1 cellular context compared by ENCODE assay signal in genomic region chr17:57948555-57949420, GRCh38.
A peak's percentile ranks its signal among the peaks of the same experiment; 100 is the strongest.
TF ChIP-seq lines count a peak whose summit lies in the region.

No MANE protein-coding gene starts in this region.

TF ChIP-seq in K562, 482 proteins besides CTCF, POLR2A, EP300 and RAD21 (continued from another document and continues in another):
- TF ChIP-seq ZBTB33 (CRISPR knock-in tag; IDR thresholded peaks at IDR 0.05) (no peak), ZNF707 (CRISPR knock-in tag; conservative IDR thresholded peaks at IDR 0.05) (no peak), TFAM (CRISPR knock-in tag; conservative IDR thresholded peaks at IDR 0.05) (no peak), ZNF140 (CRISPR knock-in tag; IDR thresholded peaks at IDR 0.05) (no peak), KDM1A (IDR thresholded peaks at IDR 0.05) (no peak), FOXK2 (conservative IDR thresholded peaks at IDR 0.05 in 1 of 2, IDR thresholded peaks at IDR 0.05 in 1 of 2; ENCODE audit: low read depth in 2 of 2) (no peak), DNMT1 (IDR thresholded peaks at IDR 0.05) (no peak), ARID4B (CRISPR knock-in tag; IDR thresholded peaks at IDR 0.05) (no peak), CTBP1 (IDR thresholded peaks at IDR 0.05; ENCODE audit: borderline replicate concordance) (0 out of 2 replicates have a peak, but pooled peaks have one; percentile 16), SMAD2 (IDR thresholded peaks at IDR 0.05; ENCODE audit: low read depth, low read length) (no peak), ETV1 (tag; conservative IDR thresholded peaks at IDR 0.05; ENCODE audit: low read depth) (no peak), HIVEP1 (CRISPR knock-in tag; IDR thresholded peaks at IDR 0.05) (no peak), KLF16 (IDR thresholded peaks at IDR 0.05) (no peak), NKRF (IDR thresholded peaks at IDR 0.05; ENCODE audit: borderline replicate concordance) (no peak), FOXJ3 (CRISPR knock-in tag; IDR thresholded peaks at IDR 0.05) (no peak), CTCFL (IDR thresholded peaks at IDR 0.05; ENCODE audit: borderline replicate concordance, insufficient read depth, low read depth, low read length, poor library complexity, severe bottlenecking) (no peak), TAL1 (IDR thresholded peaks at IDR 0.05) (no peak), FOSL1 (tag; conservative IDR thresholded peaks at IDR 0.05) (peak; percentile 77), ZFP91 (CRISPR knock-in tag; IDR thresholded peaks at IDR 0.05) (no peak), ZKSCAN3 (CRISPR knock-in tag; IDR thresholded peaks at IDR 0.05) (no peak), GATAD2B (IDR thresholded peaks at IDR 0.05; ENCODE audit: borderline replicate concordance) (no peak), BRCA1 (IDR thresholded peaks at IDR 0.05) (no peak), BRCA1 (CRISPR knock-in tag; IDR thresholded peaks at IDR 0.05) (no peak), SRF (CRISPR knock-in tag; IDR thresholded peaks at IDR 0.05) (no peak), STAT6 (CRISPR knock-in tag; IDR thresholded peaks at IDR 0.05) (no peak), BCOR (IDR thresholded peaks at IDR 0.05) (no peak), ZNF253 (CRISPR knock-in tag; conservative IDR thresholded peaks at IDR 0.05) (no peak), GTF2A2 (tag; IDR thresholded peaks at IDR 0.05) (no peak), RBM39 (optimal IDR thresholded peaks at IDR 0.05; ENCODE audit: low read depth, low read length) (no peak), PBX2 (CRISPR knock-in tag; IDR thresholded peaks at IDR 0.05; ENCODE audit: low read depth) (no peak), PBX2 (tag; conservative IDR thresholded peaks at IDR 0.05; ENCODE audit: low read depth) (no peak), GTF2E2 (tag; IDR thresholded peaks at IDR 0.05) (no peak), LARP7 (IDR thresholded peaks at IDR 0.05) (no peak), CBFA2T3 (IDR thresholded peaks at IDR 0.05) (no peak), RBM15 (IDR thresholded peaks at IDR 0.05; ENCODE audit: insufficient read depth, low read length) (no peak), FOXM1 (IDR thresholded peaks at IDR 0.05; ENCODE audit: low read depth) (no peak), FOXM1 (CRISPR knock-in tag; IDR thresholded peaks at IDR 0.05; ENCODE audit: low read depth) (no peak), FOXP4 (CRISPR knock-in tag; IDR thresholded peaks at IDR 0.05; ENCODE audit: borderline replicate concordance) (no peak), ZNF316 (IDR thresholded peaks at IDR 0.05) (peak; percentile 38; the same call in 1 of the 2 replicates), ATF3 (IDR thresholded peaks at IDR 0.05) (peak; percentile 68), ATF3 (CRISPR knock-in tag; conservative IDR thresholded peaks at IDR 0.05) (no peak), NFXL1 (CRISPR knock-in tag; IDR thresholded peaks at IDR 0.05) (no peak), ZC3H4 (CRISPR knock-in tag; IDR thresholded peaks at IDR 0.05; ENCODE audit: borderline replicate concordance) (no peak)
